10 cellular contexts compared by ENCODE assay signal in the genomic region with DNA sequence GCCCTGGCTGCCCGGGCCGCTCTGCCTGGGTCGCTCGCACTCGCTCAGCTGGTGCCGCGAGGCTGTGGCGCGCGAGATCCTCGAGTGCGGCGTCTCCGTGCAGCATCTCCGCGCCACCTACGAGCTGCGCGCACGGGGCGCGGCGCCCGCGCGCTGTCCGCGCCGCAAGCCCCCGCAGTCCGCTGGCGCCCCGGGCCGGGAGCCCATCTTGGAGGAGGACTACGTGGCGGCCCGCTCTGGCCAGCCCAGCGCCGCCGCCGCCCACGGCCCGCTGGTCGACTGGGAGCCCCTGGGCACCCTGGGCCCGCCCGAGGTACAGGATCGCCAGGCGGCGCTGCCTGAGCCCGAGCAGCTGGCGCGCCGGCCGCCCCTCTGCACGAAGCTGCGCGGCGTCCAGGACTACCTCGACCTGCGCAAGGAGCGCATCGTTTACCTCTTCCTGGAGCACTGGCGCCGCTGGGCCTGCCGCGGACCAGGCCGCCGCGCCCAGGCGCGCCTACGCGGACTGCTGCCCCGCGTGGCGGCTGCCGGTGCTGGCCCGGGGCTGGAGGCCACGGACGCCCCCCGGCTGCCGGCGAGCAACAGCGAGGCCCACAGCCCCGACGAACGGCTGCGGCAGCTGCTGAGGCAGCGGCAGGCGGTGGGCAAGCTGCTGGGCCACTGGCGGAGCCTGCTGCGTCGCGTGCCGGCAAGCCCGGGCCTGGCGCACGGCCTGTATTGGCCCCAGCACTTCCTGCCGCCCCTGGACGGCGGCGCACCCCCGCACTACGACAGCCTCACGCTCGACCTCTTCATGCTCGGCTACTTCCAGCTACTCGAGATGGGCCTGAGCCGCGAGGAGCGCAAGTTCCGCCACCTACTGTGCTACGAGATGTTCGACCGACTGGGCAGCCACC. TPM values are rescaled to one million over a fixed set of nuclear protein-coding genes. Genes with fewer than 3 reads are reported as not detected.
DNase-seq lines count a peak whose midpoint lies in the region; ATAC-seq and TF ChIP-seq lines count a peak whose summit lies in the region.
"Had no signal": no experiment of that assay in that cellular context is flagged by ENCODE, and none has a peak within 500 bp of the region (broad histone marks: within the 10 kb centered on the region; RNA-seq: fewer than 3 reads in every experiment).

No MANE protein-coding gene starts in this region.

- POLR2A ChIA-PET in WTC11 (lab: Charles Lee), result no interaction called here

- CTCF ChIA-PET in WTC11 (lab: Charles Lee), result interaction anchor here (0.6 to 4.4 kb wide), 18 partner anchors 9 to 250 kb away, joined by 3 to 35 read pairs (median 4); a partner anchor contains a TSS

- TF ChIP-seq CTCF in WTC11 (IDR thresholded peaks at IDR 0.05), result no peak

- H3K4me3 Mint-ChIP-seq in WTC11, result no peak overlapping the region
- peak overlapping the region in 1 of 2 donors; percentile 29 for H3K4me3 Mint-ChIP-seq in effector memory CD8-positive, alpha-beta T cell

- no peak for DNase-seq in activated CD4-positive, CD25-positive, alpha-beta regulatory T cell (lab: John Stamatoyannopoulos, UW)
- peak; percentile 52 for DNase-seq in WTC11 (ENCODE audit: low spot score)
- no peak for DNase-seq in effector memory CD8-positive, alpha-beta T cell
- peak; percentile 69 for DNase-seq in retina
- no peak for DNase-seq in NCI-H187 treated with DMSO at 0.1 percent for 48 hours (lab: John Stamatoyannopoulos, UW)
- DNase-seq in NAMALWA (ENCODE audit: low spot score), result no peak
- DNase-seq: naive B cell, WERI-Rb-1 had no signal

- no peak overlapping the region for H3K27ac Mint-ChIP-seq in WTC11
- H3K27ac Mint-ChIP-seq in effector memory CD8-positive, alpha-beta T cell, result no peak overlapping the region
- H3K27ac Mint-ChIP-seq: naive B cell had no signal

- ATAC-seq in activated CD4-positive, CD25-positive, alpha-beta regulatory T cell treated with anti-CD3 and anti-CD28 coated beads, Interleukin-2, amount 50 U/mL, for 24 hours, result peak; percentile 33 to 36
- ATAC-seq in WTC11 (peak; percentile 46), GM18502 (IDR thresholded peaks at IDR 0.05; ENCODE audit: poor library complexity, unreplicated experiment) (no peak)
- peak; percentile 34 for ATAC-seq in effector memory CD8-positive, alpha-beta T cell (replicated peaks)

- H3K9me3 Mint-ChIP-seq in WTC11, result no peaks in the 10 kb centered on the region
- H3K9me3 Mint-ChIP-seq in effector memory CD8-positive, alpha-beta T cell, result no peaks in the 10 kb centered on the region
- H3K9me3 Mint-ChIP-seq: naive B cell had no signal

- H3K27me3 Mint-ChIP-seq in WTC11 (ENCODE audit: low read depth), result no peaks in the 10 kb centered on the region
- H3K27me3 Mint-ChIP-seq in effector memory CD8-positive, alpha-beta T cell, result peaks cover 36 to 48% of the 10 kb centered on the region in 2 donors

- H3K36me3 Mint-ChIP-seq in WTC11, result peaks cover 2% of the 10 kb centered on the region; the same call in 1 of the 2 replicates
- H3K36me3 Mint-ChIP-seq in effector memory CD8-positive, alpha-beta T cell (ENCODE audit: insufficient read depth), result peaks cover 19% of the 10 kb centered on the region

- peaks cover 19% of the 10 kb centered on the region for H3K4me1 Mint-ChIP-seq in WTC11
- H3K4me1 Mint-ChIP-seq in effector memory CD8-positive, alpha-beta T cell (ENCODE audit: low read depth in 2 of 2), result peaks cover 12 to 14% of the 10 kb centered on the region in 2 donors

TF ChIP-seq in WTC11, 78 proteins besides CTCF, POLR2A, EP300 and RAD21:
- TF ChIP-seq FOXP1 (CRISPR knock-in tag; IDR thresholded peaks at IDR 0.05; ENCODE audit: borderline replicate concordance) (peak; percentile 49; the same call in 1 of the 2 replicates), EMX1 (CRISPR knock-in tag; IDR thresholded peaks at IDR 0.05) (no peak)
- TF ChIP-seq, protein P1, sequence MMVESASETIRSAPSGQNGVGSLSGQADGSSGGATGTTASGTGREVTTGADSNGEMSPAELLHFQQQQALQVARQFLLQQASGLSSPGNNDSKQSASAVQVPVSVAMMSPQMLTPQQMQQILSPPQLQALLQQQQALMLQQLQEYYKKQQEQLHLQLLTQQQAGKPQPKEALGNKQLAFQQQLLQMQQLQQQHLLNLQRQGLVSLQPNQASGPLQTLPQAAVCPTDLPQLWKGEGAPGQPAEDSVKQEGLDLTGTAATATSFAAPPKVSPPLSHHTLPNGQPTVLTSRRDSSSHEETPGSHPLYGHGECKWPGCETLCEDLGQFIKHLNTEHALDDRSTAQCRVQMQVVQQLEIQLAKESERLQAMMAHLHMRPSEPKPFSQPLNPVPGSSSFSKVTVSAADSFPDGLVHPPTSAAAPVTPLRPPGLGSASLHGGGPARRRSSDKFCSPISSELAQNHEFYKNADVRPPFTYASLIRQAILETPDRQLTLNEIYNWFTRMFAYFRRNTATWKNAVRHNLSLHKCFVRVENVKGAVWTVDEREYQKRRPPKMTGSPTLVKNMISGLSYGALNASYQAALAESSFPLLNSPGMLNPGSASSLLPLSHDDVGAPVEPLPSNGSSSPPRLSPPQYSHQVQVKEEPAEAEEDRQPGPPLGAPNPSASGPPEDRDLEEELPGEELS (CRISPR knock-in tag; IDR thresholded peaks at IDR 0.05), result 0 out of 2 replicates have a peak, but pooled peaks have one; percentile 30

RNA-seq across cellular contexts. Expression of a gene that starts 10.9 kb away (rescaled TPM):
- total RNA-seq in WTC11 (2021), result 19.5 to 26.1 TPM (median 22.6 TPM) in 3 replicates

RNA-seq across cellular contexts. Expression of a gene that starts 30.5 kb away (rescaled TPM):
- total RNA-seq in WTC11 (2021), result 46.1 to 70.3 TPM (median 68.1 TPM) in 3 replicates

RNA-seq across cellular contexts. Expression of a gene that starts 35.4 kb away (rescaled TPM):
- 1.9 to 2.7 TPM (median 1.9 TPM) in 3 replicates for total RNA-seq in WTC11 (2021)

RNA-seq across cellular contexts. Expression of a gene that starts 36.4 kb away (rescaled TPM):
- total RNA-seq in WTC11 (2021), result 27.5 to 32.0 TPM (median 30.8 TPM) in 3 replicates

Comparison
In these comparisons a context has a peak if more than half of its experiments do, and no peak if none do; other contexts are left out.
1. DNase-seq: peak in WTC11 (single experiment) and retina (single experiment); none in activated CD4-positive, CD25-positive, alpha-beta regulatory T cell (0 of 4), effector memory CD8-positive, alpha-beta T cell (0 of 3), NCI-H187 treated with DMSO at 0.1 percent for 48 hours (single experiment) and NAMALWA (single experiment).